8 cellular contexts compared by ENCODE assay signal in the genomic region with DNA sequence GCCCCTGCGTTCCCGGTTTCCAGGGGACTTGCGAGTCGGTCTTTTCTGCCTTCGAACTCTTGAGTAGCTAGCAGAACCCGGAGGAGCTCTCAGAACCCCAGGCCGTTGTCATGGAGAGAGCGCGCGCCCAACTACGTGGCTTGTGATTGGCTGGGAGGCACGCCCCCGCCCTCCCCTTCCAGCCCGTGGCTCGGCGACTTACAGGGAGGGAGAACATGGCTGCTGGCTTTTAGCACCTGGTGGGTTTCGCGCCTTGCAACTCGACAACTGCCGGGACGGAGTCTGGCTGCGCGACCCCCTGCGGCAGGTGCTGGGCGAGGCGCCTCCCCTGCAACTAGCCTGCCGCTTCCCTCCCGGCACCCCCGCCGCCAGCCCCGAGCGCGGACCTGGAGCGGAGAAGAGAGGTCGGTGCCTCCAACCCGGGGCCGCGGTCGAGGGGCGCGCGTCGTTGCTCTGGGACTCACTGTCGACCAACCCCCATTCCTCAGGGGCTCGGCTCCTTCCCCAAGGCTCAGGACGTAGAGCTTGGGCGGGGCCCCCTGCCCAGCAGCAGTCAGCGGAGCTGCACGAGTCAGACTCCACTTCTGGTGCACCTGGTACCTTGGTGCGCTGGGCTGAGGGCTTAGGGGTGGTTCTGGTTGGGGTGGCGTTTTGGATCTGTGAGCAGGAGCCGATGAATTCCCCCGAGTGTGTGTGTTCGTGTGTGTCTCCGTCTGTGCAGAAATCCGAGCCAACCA. TPM values are rescaled to one million over a fixed set of nuclear protein-coding genes. Genes with fewer than 3 reads are reported as not detected.
DNase-seq lines count a peak whose midpoint lies in the region; ATAC-seq and TF ChIP-seq lines count a peak whose summit lies in the region.

No MANE protein-coding gene starts in this region.

- TF ChIP-seq POLR2A in IMR-90 (IDR thresholded peaks at IDR 0.05; ENCODE audit: low read depth, low read length), result no peak
- no peak for TF ChIP-seq POLR2A in Peyer's patch (IDR thresholded peaks at IDR 0.05)

- H3K9me1 ChIP-seq in IMR-90 (ENCODE audit: insufficient read depth, low read length), result 0 out of 2 replicates have a peak, but pooled peaks cover 3% of the 10 kb centered on the region

- intact Hi-C loops in CD8-positive, alpha-beta T cell (cut with DNase I, micrococcal nuclease), result loop anchor here (1.0 to 10.0 kb wide), 5 partner anchors 9 to 775 kb away; a partner anchor contains a TSS
- intact Hi-C loops in IMR-90 (cut with micrococcal nuclease), result loop anchor here (5.0 to 10.0 kb wide), 2 partner anchors 175 to 372 kb away; no protein-coding TSS in a partner anchor
- intact Hi-C loops in activated T-helper 2 cell treated with anti-CD3 and anti-CD28 coated beads, Interferon-gamma antibody, Interleukin-2, Interleukin-4, amounts not matched to agents 10 μg/mL and 5 μg/mL and 100 μg/mL, durations not matched to agents 14 hours and 24 hours and 36 hours (cut with micrococcal nuclease), result loop anchor here (1.0 to 10.0 kb wide), 4 partner anchors 9 to 595 kb away; a partner anchor contains a TSS

- H3K9ac ChIP-seq in IMR-90 (ENCODE audit: low read depth, low read length), result peak overlapping the region; percentile 52

- H3K9me3 ChIP-seq in CD8-positive, alpha-beta T cell (ENCODE audit: low read length), result no peaks in the 10 kb centered on the region
- no peaks in the 10 kb centered on the region for H3K9me3 ChIP-seq in IMR-90 (ENCODE audit: control insufficient read depth, insufficient read depth, low read length)
- peaks cover 0 to 3% (median 0%) of the 10 kb centered on the region in 4 donors for H3K9me3 ChIP-seq in Peyer's patch

- no peaks in the 10 kb centered on the region for H3K36me3 ChIP-seq in CD8-positive, alpha-beta T cell (ENCODE audit: insufficient read depth, low read length)
- H3K36me3 ChIP-seq in IMR-90 (ENCODE audit: control insufficient read depth, insufficient read depth, low read length) (no peaks in the 10 kb centered on the region), Peyer's patch (no peaks in the 10 kb centered on the region)

- peak overlapping the region; percentile 89 for H2AK9ac ChIP-seq in IMR-90 (replicated peaks; ENCODE audit: low read depth, low read length, poor library complexity)

- CTCF ChIA-PET in CD8-positive, alpha-beta T cell (lab: Charles Lee), result interaction anchor here (0.8 to 7.5 kb wide), 6 partner anchors 14 to 593 kb away, joined by 3 to 112 read pairs (median 10); no protein-coding TSS in a partner anchor
- CTCF ChIA-PET in IMR-90 (lab: Yijun Ruan, JAX), result interaction anchor here (1.0 to 1.5 kb wide), 2 partner anchors 9 to 61 kb away, joined by 3 read pairs; no protein-coding TSS in a partner anchor

- no peak overlapping the region for H2BK20ac ChIP-seq in IMR-90 (ENCODE audit: low read depth, low read length)

- H3K4me3 Mint-ChIP-seq in CD8-positive, alpha-beta T cell, result peak overlapping the region; percentile 85
- H3K4me3 Mint-ChIP-seq in activated T-helper 2 cell treated with anti-CD3 and anti-CD28 coated beads, Interferon-gamma antibody, Interleukin-2, Interleukin-4, amounts not matched to agents 10 μg/mL and 5 μg/mL and 100 μg/mL, durations not matched to agents 14 hours and 24 hours and 36 hours (ENCODE audit: low read depth), result peak overlapping the region; percentile 82
- peak overlapping the region; percentile 79 to 93 (median 88) for H3K4me3 Mint-ChIP-seq in nephron

- H3K4me1 ChIP-seq in CD8-positive, alpha-beta T cell (ENCODE audit: insufficient read depth, low read length), result peaks cover 21% of the 10 kb centered on the region
- H3K4me1 ChIP-seq in IMR-90 (ENCODE audit: control insufficient read depth, insufficient read depth, low read length) (0 out of 2 replicates have a peak, but pooled peaks cover 3% of the 10 kb centered on the region), Peyer's patch (peaks cover 0 to 16% (median 10%) of the 10 kb centered on the region in 4 donors)

- peak overlapping the region; percentile 83 for H3K27ac Mint-ChIP-seq in CD8-positive, alpha-beta T cell
- H3K27ac Mint-ChIP-seq in activated T-helper 2 cell treated with anti-CD3 and anti-CD28 coated beads, Interferon-gamma antibody, Interleukin-2, Interleukin-4, amounts not matched to agents 10 μg/mL and 5 μg/mL and 100 μg/mL, durations not matched to agents 14 hours and 24 hours and 36 hours, result peak overlapping the region; percentile 42
- peak overlapping the region; percentile 29 to 67 (median 67) for H3K27ac Mint-ChIP-seq in nephron

- H3K4me3 ChIP-seq in CD8-positive, alpha-beta T cell (ENCODE audit: low read depth, low read length), result peak overlapping the region; percentile 73
- H3K4me3 ChIP-seq in IMR-90 (ENCODE audit: insufficient read depth, low read depth, low read length), result peak overlapping the region; percentile 54
- peak overlapping the region; percentile 73 to 94 (median 83) for H3K4me3 ChIP-seq in Peyer's patch
- H3K4me3 ChIP-seq in fibroblast of pulmonary artery (replicated peaks; ENCODE audit: low read depth, low read length), result peak overlapping the region; percentile 75

- H4K20me1 ChIP-seq in IMR-90 (ENCODE audit: insufficient read depth, low read length), result no peaks in the 10 kb centered on the region

- no peak overlapping the region for H2BK120ac ChIP-seq in IMR-90 (ENCODE audit: low read depth, low read length)

- H2BK15ac ChIP-seq in IMR-90 (ENCODE audit: low read depth, low read length), result 0 out of 3 replicates have a peak overlapping the region, but pooled peaks have one; percentile 10

- peak overlapping the region; percentile 51 to 83; a peak in 2 of 4 replicates for H4K8ac ChIP-seq in IMR-90 (ENCODE audit: low read depth in 2 of 2, low read length in 2 of 2)

- peaks cover 6% of the 10 kb centered on the region for H3K36me3 Mint-ChIP-seq in CD8-positive, alpha-beta T cell
- H3K36me3 Mint-ChIP-seq in activated T-helper 2 cell treated with anti-CD3 and anti-CD28 coated beads, Interferon-gamma antibody, Interleukin-2, Interleukin-4, amounts not matched to agents 10 μg/mL and 5 μg/mL and 100 μg/mL, durations not matched to agents 14 hours and 24 hours and 36 hours (ENCODE audit: low read depth), result peaks cover 19% of the 10 kb centered on the region
- peaks cover 25% of the 10 kb centered on the region for H3K36me3 Mint-ChIP-seq in nephron (ENCODE audit: low read depth)

- no peak overlapping the region for H4K91ac ChIP-seq in IMR-90 (ENCODE audit: insufficient read depth, low read depth, low read length)

- POLR2A ChIA-PET in CD8-positive, alpha-beta T cell (lab: Charles Lee), result interaction anchor here (0.9 to 1.3 kb wide), 3 partner anchors 8 to 26 kb away, joined by 3 to 5 read pairs (median 3); no protein-coding TSS in a partner anchor
- POLR2A ChIA-PET in IMR-90 (lab: Charles Lee; ENCODE audit: unreplicated experiment), result no interaction called here

- no peak overlapping the region for H2AK5ac ChIP-seq in IMR-90 (ENCODE audit: low read depth, low read length)

- in situ Hi-C loops in IMR-90 (cut with MboI; ENCODE audit: low sequenced_read_pairs), result loop anchor here (5.0 to 10.0 kb wide), 2 partner anchors 65 to 592 kb away; no protein-coding TSS in a partner anchor

- H3K27ac ChIP-seq in CD8-positive, alpha-beta T cell (ENCODE audit: low read depth, low read length), result peak overlapping the region; percentile 56
- H3K27ac ChIP-seq in IMR-90 (ENCODE audit: insufficient read depth, low read length), result no peak overlapping the region; the same call in 1 of the 2 replicates
- peak overlapping the region in 2 of 4 donors; percentile 41 to 77 for H3K27ac ChIP-seq in Peyer's patch

- no peaks in the 10 kb centered on the region for H3K27me3 Mint-ChIP-seq in CD8-positive, alpha-beta T cell (ENCODE audit: low read depth)
- H3K27me3 Mint-ChIP-seq in activated T-helper 2 cell treated with anti-CD3 and anti-CD28 coated beads, Interferon-gamma antibody, Interleukin-2, Interleukin-4, amounts not matched to agents 10 μg/mL and 5 μg/mL and 100 μg/mL, durations not matched to agents 14 hours and 24 hours and 36 hours (ENCODE audit: low read depth), result peaks cover 2% of the 10 kb centered on the region
- peaks cover 13% of the 10 kb centered on the region for H3K27me3 Mint-ChIP-seq in nephron (ENCODE audit: low read depth)

- no peak overlapping the region for H3K14ac ChIP-seq in IMR-90 (replicated peaks; ENCODE audit: low read depth, low read length)

- no TSS peak for BruUV-seq in IMR-90 (replicated peaks; lab: Mats Ljungman, UMichigan)

- no peak for TF ChIP-seq CTCF in CD8-positive, alpha-beta T cell (IDR thresholded peaks at IDR 0.05)
- TF ChIP-seq CTCF in IMR-90 (conservative IDR thresholded peaks at IDR 0.05; ENCODE audit: low read depth, low read length) (no peak), Peyer's patch (IDR thresholded peaks at IDR 0.05) (no peak), fibroblast of pulmonary artery (IDR thresholded peaks at IDR 0.05; ENCODE audit: low read length, missing control alignments) (no peak), nephron (IDR thresholded peaks at IDR 0.05; ENCODE audit: unreplicated experiment in 3 of 3) (no peak)

- TF ChIP-seq RAD21 in IMR-90 (IDR thresholded peaks at IDR 0.05; ENCODE audit: low read length), result no peak

- H3K4ac ChIP-seq in IMR-90 (ENCODE audit: low read depth, low read length), result no peak overlapping the region

- H3K18ac ChIP-seq in IMR-90 (ENCODE audit: low read depth, low read length), result no peak overlapping the region

- peak overlapping the region; percentile 98 for H3K4me2 ChIP-seq in IMR-90 (ENCODE audit: low read depth, low read length)

- DNase-seq in CD8-positive, alpha-beta T cell, result peak; percentile 80 to 93 (median 89)
- DNase-seq in IMR-90, result peak; percentile 75
- DNase-seq in Peyer's patch, result peak; percentile 90 to 96 (median 93)
- peak; percentile 83 for DNase-seq in activated T-helper 2 cell treated with anti-CD3 and anti-CD28 coated beads, Interferon-gamma antibody, Interleukin-2, Interleukin-4, amounts not matched to agents 10 μg/mL and 5 μg/mL and 100 μg/mL, durations not matched to agents 14 hours and 24 hours and 36 hours (ENCODE audit: low spot score)
- DNase-seq in fibroblast of pulmonary artery (ENCODE audit: low read depth), result peak; percentile 84
- DNase-seq in stimulated activated naive CD4-positive, alpha-beta T cell treated with Interleukin-2 at 50 U/mL for 16 hours (lab: John Stamatoyannopoulos, UW), result peak; percentile 90

- dilution Hi-C loops in IMR-90 (cut with HindIII; ENCODE audit: low sequenced_read_pairs, unreplicated experiment), result no loop called here

- H2AFZ ChIP-seq in IMR-90 (replicated peaks; ENCODE audit: low read length, poor library complexity), result peak overlapping the region; percentile 99

- peak; percentile 89 for ATAC-seq in CD8-positive, alpha-beta T cell
- ATAC-seq in GM21390 (IDR thresholded peaks at IDR 0.05; ENCODE audit: unreplicated experiment) (peak; percentile 89), IMR-90 (ENCODE audit: low read depth) (peak; percentile 95)

- H4K5ac ChIP-seq in IMR-90 (ENCODE audit: low read depth, low read length), result peak overlapping the region; percentile 26; the same call in 1 of the 2 replicates

- peaks cover 3% of the 10 kb centered on the region for H3K9me3 Mint-ChIP-seq in CD8-positive, alpha-beta T cell
- peaks cover 19% of the 10 kb centered on the region for H3K9me3 Mint-ChIP-seq in activated T-helper 2 cell treated with anti-CD3 and anti-CD28 coated beads, Interferon-gamma antibody, Interleukin-2, Interleukin-4, amounts not matched to agents 10 μg/mL and 5 μg/mL and 100 μg/mL, durations not matched to agents 14 hours and 24 hours and 36 hours
- peaks cover 16% of the 10 kb centered on the region for H3K9me3 Mint-ChIP-seq in nephron

- H3K23ac ChIP-seq in IMR-90 (ENCODE audit: low read depth, low read length), result 0 out of 2 replicates have a peak overlapping the region, but pooled peaks have one; percentile 34

- H3K27me3 ChIP-seq in CD8-positive, alpha-beta T cell (ENCODE audit: insufficient read depth, low read length), result no peaks in the 10 kb centered on the region
- H3K27me3 ChIP-seq in IMR-90 (ENCODE audit: control insufficient read depth, insufficient read depth, low read length) (no peaks in the 10 kb centered on the region), Peyer's patch (no peaks in the 10 kb centered on the region)

- peaks cover 23% of the 10 kb centered on the region for H3K4me1 Mint-ChIP-seq in CD8-positive, alpha-beta T cell (ENCODE audit: low read depth)
- peaks cover 11% of the 10 kb centered on the region for H3K4me1 Mint-ChIP-seq in activated T-helper 2 cell treated with anti-CD3 and anti-CD28 coated beads, Interferon-gamma antibody, Interleukin-2, Interleukin-4, amounts not matched to agents 10 μg/mL and 5 μg/mL and 100 μg/mL, durations not matched to agents 14 hours and 24 hours and 36 hours (ENCODE audit: low read depth)
- H3K4me1 Mint-ChIP-seq in nephron, result peaks cover 11% of the 10 kb centered on the region

- H3K79me1 ChIP-seq in IMR-90 (ENCODE audit: low read depth in 1 of 2, low read length in 2 of 2), result peaks cover 0 to 4% of the 10 kb centered on the region in 2 experiments; a peak in 1 of 4 replicates

- no peak overlapping the region for H3K56ac ChIP-seq in IMR-90 (ENCODE audit: extremely low read depth, insufficient read depth, low read length)

- no peak overlapping the region for H2BK5ac ChIP-seq in IMR-90 (ENCODE audit: low read depth, low read length, poor library complexity, severe bottlenecking)

- 0% methylated on average over 20 of the region's 56 CpGs; no CpG with 5 or more reads in 1 of the 2 experiments for WGBS in IMR-90 (ENCODE audit: extremely low coverage in 2 of 2, insufficient read length in 1 of 2), 2 experiments

RNA-seq across cellular contexts. Expression of a gene that starts 9.0 kb away (rescaled TPM):
- 10 to 100 TPM; 17.0 to 23.5 TPM for total RNA-seq in CD8-positive, alpha-beta T cell
- total RNA-seq in IMR-90 (2012; rRNA removed) (17.2 and 22.6 TPM in 2 replicates), Peyer's patch (10 to 100 TPM in 2 of 4 donors, 1 to 10 TPM in 2; 5.4 to 30.5 (median 10.6) TPM)
- polyA plus RNA-seq in IMR-90 (2012; rRNA removed), result 7.3 and 7.6 TPM in 2 replicates
- 4.1 and 5.4 TPM in 2 replicates for polyA plus RNA-seq in IMR-90 (2012; cell fraction: cytosol; rRNA removed)
- polyA plus RNA-seq in IMR-90 (2012; cell fraction: nucleus; rRNA removed; ENCODE audit: low replicate concordance), result 7.8 and 22.5 TPM in 2 replicates
- total RNA-seq in activated T-helper 2 cell treated with anti-CD3 and anti-CD28 coated beads, Interferon-gamma antibody, Interleukin-2, Interleukin-4, amounts not matched to agents 10 μg/mL and 5 μg/mL and 100 μg/mL, durations not matched to agents 14 hours and 24 hours and 36 hours, result 19.4 and 20.8 TPM in 2 replicates
